ENCODE assay signal across 27 cellular contexts in the genomic region with DNA sequence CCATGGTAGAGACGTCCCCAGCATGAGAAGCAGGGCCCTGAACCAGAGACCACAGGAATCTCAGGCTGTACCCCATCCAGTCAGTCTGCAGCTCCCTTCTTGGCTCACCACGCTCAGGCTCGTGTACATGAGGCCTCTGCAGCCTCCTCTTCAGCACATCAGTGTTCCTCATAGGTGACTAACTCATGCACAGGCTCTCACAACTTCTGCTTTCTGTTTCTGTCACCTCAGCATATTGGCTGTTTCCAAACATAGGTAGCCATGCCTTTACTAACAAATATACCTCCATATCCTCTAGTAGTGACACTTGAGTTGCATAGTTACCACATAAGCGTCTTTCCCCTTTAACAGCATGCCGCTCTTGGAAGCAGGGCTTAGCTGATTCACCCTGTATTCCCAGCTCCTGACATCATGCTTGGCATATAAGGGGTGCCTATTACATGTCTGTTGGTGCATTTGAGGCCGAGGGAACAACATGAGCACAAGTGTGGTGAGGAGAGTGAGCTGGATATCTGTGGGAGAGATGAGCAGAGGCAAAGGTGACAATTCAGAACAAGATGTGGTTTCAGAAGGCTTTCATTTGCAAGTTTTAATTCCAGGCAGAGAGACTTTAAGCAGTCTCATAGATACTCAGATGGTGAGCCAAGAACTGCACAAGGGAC.
"Had no signal": no experiment of that assay in that cellular context is flagged by ENCODE, and none has a peak within 500 bp of the region (broad histone marks: within the 10 kb centered on the region; RNA-seq: fewer than 3 reads in every experiment).

No MANE protein-coding gene starts in this region.

- H3K27ac ChIP-seq: epithelial cell of prostate, hepatocyte, left ventricle myocardium inferior, ovary, sigmoid colon, stomach, thyroid gland, upper lobe of left lung, vagina had no signal

- H3K4me1 Mint-ChIP-seq: activated CD8-positive, alpha-beta memory T cell treated with anti-CD3 and anti-CD28 coated beads, Interleukin-2, amount 10 ng/mL, durations not matched to agents 7 days and 5 days had no signal

- H3K27me3 ChIP-seq: hepatocyte, ovary, sigmoid colon, stomach, thyroid gland, upper lobe of left lung, vagina had no signal

- H3K27me3 Mint-ChIP-seq: activated CD8-positive, alpha-beta memory T cell treated with anti-CD3 and anti-CD28 coated beads, Interleukin-2, amount 10 ng/mL, durations not matched to agents 7 days and 5 days; central memory CD8-positive, alpha-beta T cell; dendritic cell treated with granulocyte-macrophage colony-stimulating factor and Interleukin-4, amounts not matched to agents 40 ng/mL and 50 ng/mL, for 4 days; naive thymus-derived CD4-positive, alpha-beta T cell; progenitor cell of endocrine pancreas; stimulated activated memory B cell treated with anti-CD40 and anti-IgM and Interleukin-4, amounts not matched to agents 10 μg/mL and 1 μg/mL and 100 μg/mL, for 72 hours had no signal

- H3K27ac Mint-ChIP-seq: activated CD8-positive, alpha-beta memory T cell treated with anti-CD3 and anti-CD28 coated beads, Interleukin-2, amount 10 ng/mL, durations not matched to agents 7 days and 5 days; activated CD8-positive, alpha-beta T cell treated with anti-CD3 and anti-CD28 coated beads, Interleukin-2, amount 10 ng/mL, durations not matched to agents 7 days and 5 days; activated naive CD4-positive, alpha-beta T cell treated with anti-CD3 and anti-CD28 coated beads, Interleukin-2, amount 50 U/mL, for 72 hours; dendritic cell treated with granulocyte-macrophage colony-stimulating factor and Interleukin-4, amounts not matched to agents 40 ng/mL and 50 ng/mL, for 4 days; stimulated activated memory B cell treated with anti-CD40 and anti-IgM and Interleukin-4, amounts not matched to agents 10 μg/mL and 1 μg/mL and 100 μg/mL, for 72 hours had no signal

- H3K4me3 ChIP-seq: hepatocyte, left ventricle myocardium inferior, ovary, sigmoid colon, stomach, thyroid gland, upper lobe of left lung, vagina had no signal

- H3K9me3 ChIP-seq: thyroid gland had no signal

- H3K4me3 Mint-ChIP-seq: activated CD8-positive, alpha-beta memory T cell treated with anti-CD3 and anti-CD28 coated beads, Interleukin-2, amount 10 ng/mL, durations not matched to agents 7 days and 5 days; activated CD8-positive, alpha-beta T cell treated with anti-CD3 and anti-CD28 coated beads, Interleukin-2, amount 10 ng/mL, durations not matched to agents 7 days and 5 days; central memory CD8-positive, alpha-beta T cell; dendritic cell treated with granulocyte-macrophage colony-stimulating factor and Interleukin-4, amounts not matched to agents 40 ng/mL and 50 ng/mL, for 4 days; naive thymus-derived CD4-positive, alpha-beta T cell; stimulated activated memory B cell treated with anti-CD40 and anti-IgM and Interleukin-4, amounts not matched to agents 10 μg/mL and 1 μg/mL and 100 μg/mL, for 72 hours had no signal

- ATAC-seq: activated CD8-positive, alpha-beta memory T cell treated with anti-CD3 and anti-CD28 coated beads, Interleukin-2, amount 10 ng/mL, durations not matched to agents 7 days and 5 days; activated CD8-positive, alpha-beta T cell treated with anti-CD3 and anti-CD28 coated beads, Interleukin-2, amount 10 ng/mL, durations not matched to agents 7 days and 5 days; activated naive CD4-positive, alpha-beta T cell treated with anti-CD3 and anti-CD28 coated beads, Interleukin-2, amount 50 U/mL, for 72 hours; naive thymus-derived CD4-positive, alpha-beta T cell; stimulated activated memory B cell treated with anti-CD40 and anti-IgM and Interleukin-4, amounts not matched to agents 10 μg/mL and 1 μg/mL and 100 μg/mL, for 72 hours had no signal

- DNase-seq: activated CD4-positive, alpha-beta T cell treated with anti-CD3 and anti-CD28 coated beads, Interleukin-2, amount 50 U/mL, for 1 hour; activated CD4-positive, CD25-positive, alpha-beta regulatory T cell treated with anti-CD3 and anti-CD28 coated beads, Interleukin-2, amount 50 U/mL, for 72 hours; activated CD8-positive, alpha-beta memory T cell treated with anti-CD3 and anti-CD28 coated beads, Interleukin-2, amount 10 ng/mL, durations not matched to agents 7 days and 5 days; activated CD8-positive, alpha-beta T cell treated with anti-CD3 and anti-CD28 coated beads, Interleukin-2, amount 10 ng/mL, durations not matched to agents 7 days and 5 days; activated naive CD4-positive, alpha-beta T cell; activated T-cell treated with anti-CD3 and anti-CD28 coated beads, Interleukin-2, amount 50 U/mL, for 48 hours; islet precursor cell; left ventricle myocardium inferior; mammary epithelial cell; midbrain; naive thymus-derived CD4-positive, alpha-beta T cell; ovary; retina; sigmoid colon; small intestine; stimulated activated CD4-positive, alpha-beta T cell treated with anti-CD3 and anti-CD28 coated beads, Interleukin-4, amount 100 ng/mL, for 24 hours; stomach; thyroid gland; upper lobe of left lung had no signal

- H3K4me1 ChIP-seq: left ventricle myocardium inferior, sigmoid colon, stomach, thyroid gland, upper lobe of left lung, vagina had no signal
